ENCODE assay signal across 9 cellular contexts in genomic region chr1:93021539-93022134, GRCh38. TPM values are rescaled to one million over a fixed set of nuclear protein-coding genes. Genes with fewer than 3 reads are reported as not detected.
DNase-seq lines count a peak whose midpoint lies in the region; ATAC-seq and TF ChIP-seq lines count a peak whose summit lies in the region.
"Had no signal": no experiment of that assay in that cellular context is flagged by ENCODE, and none has a peak within 500 bp of the region (broad histone marks: within the 10 kb centered on the region; RNA-seq: fewer than 3 reads in every experiment).

No MANE protein-coding gene starts in this region.

- no peaks in the 10 kb centered on the region for H4K20me1 ChIP-seq in mammary epithelial cell (ENCODE audit: insufficient read depth, low read length)

- H3K4me1 ChIP-seq in mammary epithelial cell (ENCODE audit: insufficient read depth, low read length): no peaks in the 10 kb centered on the region
- H3K4me1 ChIP-seq in lower lobe of right lung: no peaks in the 10 kb centered on the region

- no peaks in the 10 kb centered on the region for H3K79me2 ChIP-seq in mammary epithelial cell (ENCODE audit: insufficient read depth, low read length)

- ATAC-seq in HG03159 (IDR thresholded peaks at IDR 0.05; ENCODE audit: unreplicated experiment) (peak; percentile 81), lower lobe of right lung (peak; percentile 70 to 71), HG03520 (IDR thresholded peaks at IDR 0.05; ENCODE audit: unreplicated experiment) (no peak)

- BruUV-seq in mammary epithelial cell (replicated peaks; lab: Mats Ljungman, UMichigan): no TSS peak

- dilution Hi-C loops in mammary epithelial cell (cut with HindIII; ENCODE audit: low sequenced_read_pairs): no loop called here

- H3K9me3 ChIP-seq in mammary epithelial cell (replicated peaks; ENCODE audit: insufficient read depth, low read length) (no peaks in the 10 kb centered on the region), lower lobe of right lung (no peaks in the 10 kb centered on the region)

- DNase-seq in AML-193 (lab: John Stamatoyannopoulos, UW) (peak; percentile 67 to 77), NCI-H82 treated with DMSO at 0.1 percent for 48 hours (lab: John Stamatoyannopoulos, UW; ENCODE audit: unreplicated experiment) (peak; percentile 34), mammary epithelial cell (no peak), lower lobe of right lung (no peak)
- no peak for DNase-seq in stimulated activated CD4-positive, alpha-beta T cell treated with anti-CD3 and anti-CD28 coated beads, Interleukin-4, amount 100 ng/mL, for 24 hours
- DNase-seq: left cardiac atrium had no signal

- in situ Hi-C loops in mammary epithelial cell (cut with MboI; ENCODE audit: low sequenced_read_pairs in 2 of 2): no loop called here

- CTCF ChIA-PET in mammary epithelial cell (lab: Charles Lee; ENCODE audit: low non-redundant PET): no interaction called here

- WGBS in mammary epithelial cell (ENCODE audit: low coverage, missing lambda C conversion rate): 1% methylated on average over 4 of the region's 4 CpGs

- H3K4me3 ChIP-seq in GM12875 (ENCODE audit: low read depth, low read length) (no peak overlapping the region), mammary epithelial cell (replicated peaks in 1 of 3; ENCODE audit: insufficient read depth in 1 of 3, low read depth in 2 of 3, low read length in 3 of 3) (no peak overlapping the region), lower lobe of right lung (no peak overlapping the region)

- no peak overlapping the region for H3K27ac ChIP-seq in mammary epithelial cell (ENCODE audit: insufficient read depth, low read depth, low read length)
- H3K27ac ChIP-seq in lower lobe of right lung: no peak overlapping the region

- peak; percentile 46; the same call in 1 of the 2 replicates for TF ChIP-seq CTCF in GM12875 (IDR thresholded peaks at IDR 0.05; ENCODE audit: borderline replicate concordance, insufficient read depth, low read depth, low read length)
- peak; percentile 70 to 88 for TF ChIP-seq CTCF in mammary epithelial cell (conservative IDR thresholded peaks at IDR 0.05 in 1 of 2, IDR thresholded peaks at IDR 0.05 in 1 of 2; ENCODE audit: extremely low read depth in 1 of 2, insufficient read depth in 1 of 2, low read depth in 1 of 2, low read length in 2 of 2)
- TF ChIP-seq CTCF in lower lobe of right lung (IDR thresholded peaks at IDR 0.05): peak; percentile 78

- H3K9ac ChIP-seq in mammary epithelial cell (ENCODE audit: insufficient read depth, low read length): no peak overlapping the region

- H3K36me3 ChIP-seq in mammary epithelial cell (ENCODE audit: insufficient read depth, low read length): no peaks in the 10 kb centered on the region
- no peaks in the 10 kb centered on the region for H3K36me3 ChIP-seq in lower lobe of right lung

- H2AFZ ChIP-seq in mammary epithelial cell (ENCODE audit: low read depth, low read length): no peak overlapping the region

- H3K27me3 ChIP-seq in mammary epithelial cell (ENCODE audit: insufficient read depth, low read length) (peaks cover 2% of the 10 kb centered on the region), lower lobe of right lung (ENCODE audit: low read depth) (no peaks in the 10 kb centered on the region)

- no peak overlapping the region for H3K4me2 ChIP-seq in mammary epithelial cell (ENCODE audit: insufficient read depth, low read depth, low read length)

- intact Hi-C loops in mammary epithelial cell (cut with micrococcal nuclease): loop anchor here (1.0 kb wide), 1 partner anchor 41 kb away; no protein-coding TSS in a partner anchor
- intact Hi-C loops in lower lobe of right lung (cut with DNase I): no loop called here

RNA-seq across cellular contexts. Expression of gene MTF2, which starts 57.4 kb away (rescaled TPM):
- total RNA-seq in mammary epithelial cell: 10 to 100 TPM; 23.5 to 27.5 TPM
- 20.0 TPM for polyA plus RNA-seq in mammary epithelial cell
- 63.7 TPM for polyA minus RNA-seq in mammary epithelial cell
- 20.2 TPM for total RNA-seq in lower lobe of right lung

Comparison
In these comparisons a context has a peak if more than half of its experiments do, and no peak if none do; other contexts are left out.
1. DNase-seq: peak in AML-193 (2 of 2) and NCI-H82 treated with DMSO at 0.1 percent for 48 hours (single experiment); none in mammary epithelial cell (single experiment), lower lobe of right lung (single experiment) and stimulated activated CD4-positive, alpha-beta T cell treated with anti-CD3 and anti-CD28 coated beads, Interleukin-4, amount 100 ng/mL, for 24 hours (single experiment).
2. Peak in every context shown above with its lines, with median percentiles within 50 percentile points of each other: CTCF ChIP-seq.